Comparison of ENCODE assay signal across 8 cellular contexts in genomic region chr10:77036993-77037734, GRCh38.
A peak's percentile ranks its signal among the peaks of the same experiment; 100 is the strongest.
DNase-seq lines count a peak whose midpoint lies in the region; ATAC-seq, FAIRE-seq and TF ChIP-seq lines count a peak whose summit lies in the region.

No MANE protein-coding gene starts in this region.

- H3K36me3 Mint-ChIP-seq in CD14-positive monocyte (no peaks in the 10 kb centered on the region), H9 (ENCODE audit: insufficient read depth in 1 of 3, low read depth in 3 of 3) (no peaks in the 10 kb centered on the region)

- H3K9me3 Mint-ChIP-seq in CD14-positive monocyte (no peaks in the 10 kb centered on the region), H9 (no peaks in the 10 kb centered on the region)

- TF ChIP-seq CTCF in CD14-positive monocyte (IDR thresholded peaks at IDR 0.05), result peak; percentile 77
- TF ChIP-seq CTCF in H9 (conservative IDR thresholded peaks at IDR 0.05), result peak; percentile 84
- TF ChIP-seq CTCF in RWPE2 (IDR thresholded peaks at IDR 0.05; ENCODE audit: poor library complexity, severe bottlenecking), result peak; percentile 36

- H4K5ac ChIP-seq in H9 (ENCODE audit: insufficient read length, low read depth, low read length), result no peak overlapping the region

- H3K9me3 ChIP-seq in H9 (ENCODE audit: control insufficient read depth, low read depth, low read length) (no peaks in the 10 kb centered on the region), RWPE2 (ENCODE audit: severe bottlenecking) (no peaks in the 10 kb centered on the region)

- H3K18ac ChIP-seq in H9 (ENCODE audit: insufficient read length, low read depth, low read length), result no peak overlapping the region

- no peak overlapping the region for H3K14ac ChIP-seq in H9 (ENCODE audit: insufficient read depth, low read length)

- H2AK5ac ChIP-seq in H9 (ENCODE audit: insufficient read length, low read length), result no peak overlapping the region

- H3K79me1 ChIP-seq in H9 (ENCODE audit: insufficient read depth, low read depth, low read length, poor library complexity, severe bottlenecking), result no peaks in the 10 kb centered on the region

- no peak for DNase-seq in CD14-positive monocyte (ENCODE audit: low spot score)
- DNase-seq in H9, result peak; percentile 62
- no peak for DNase-seq in RWPE2 (ENCODE audit: low spot score)
- peak; percentile 58 for DNase-seq in islet precursor cell
- no peak for DNase-seq in activated T-cell treated with anti-CD3 and anti-CD28 coated beads for 4 hours
- no peak for DNase-seq in AG20443 (ENCODE audit: low spot score)
- no peak for DNase-seq in frontal cortex (ENCODE audit: low spot score in 2 of 2)
- no peak for DNase-seq in NCI-H128 (lab: John Stamatoyannopoulos, UW; ENCODE audit: unreplicated experiment)

- H3T11ph ChIP-seq in H9 (ENCODE audit: low read length), result no peak overlapping the region

- H3K23me2 ChIP-seq in H9 (ENCODE audit: insufficient read length, low read depth, low read length, poor library complexity, severe bottlenecking), result no peaks in the 10 kb centered on the region

- no peak overlapping the region for H4K91ac ChIP-seq in H9 (ENCODE audit: insufficient read length, low read depth, low read length)

- no peaks in the 10 kb centered on the region; the same call in 1 of the 2 replicates for H3K4me1 ChIP-seq in H9 (ENCODE audit: insufficient read depth, low read length)
- no peaks in the 10 kb centered on the region for H3K4me1 ChIP-seq in RWPE2 (ENCODE audit: insufficient read depth, poor library complexity, severe bottlenecking)

- no peak overlapping the region for H3K27ac Mint-ChIP-seq in CD14-positive monocyte
- H3K27ac Mint-ChIP-seq in H9, result peak overlapping the region in 1 of 3 experiments; percentile 44; a peak in 1 of 7 replicates

- H3K9ac ChIP-seq in H9 (ENCODE audit: extremely low read depth, insufficient read length, low read length), result no peak overlapping the region

- H3K4me2 ChIP-seq in H9 (ENCODE audit: insufficient read depth, insufficient read length, low read length), result no peak overlapping the region

- no peak overlapping the region for H2BK120ac ChIP-seq in H9 (ENCODE audit: low read depth, low read length, poor library complexity, severe bottlenecking)

- no peaks in the 10 kb centered on the region for H4K20me1 ChIP-seq in H9 (ENCODE audit: control insufficient read depth, insufficient read depth, insufficient read length)

- H3K27me3 ChIP-seq in H9 (ENCODE audit: insufficient read depth, low read length) (no peaks in the 10 kb centered on the region), RWPE2 (ENCODE audit: insufficient read depth, poor library complexity, severe bottlenecking) (no peaks in the 10 kb centered on the region)

- H3K27ac ChIP-seq in H9 (ENCODE audit: insufficient read length, low read depth, low read length) (no peak overlapping the region), RWPE2 (ENCODE audit: poor library complexity, severe bottlenecking) (no peak overlapping the region)

- no peak overlapping the region for H2BK12ac ChIP-seq in H9 (ENCODE audit: insufficient read length, low read depth, low read length)

- no peak overlapping the region for H2BK5ac ChIP-seq in H9 (ENCODE audit: insufficient read length, low read length)

- H3K4me3 Mint-ChIP-seq in CD14-positive monocyte, result no peak overlapping the region
- H3K4me3 Mint-ChIP-seq in H9, result no peak overlapping the region; a peak in 1 of 5 replicates

- no peak overlapping the region for H3K23ac ChIP-seq in H9 (ENCODE audit: insufficient read length, low read depth, low read length)

- H3K36me3 ChIP-seq in RWPE2 (ENCODE audit: low read depth), result no peaks in the 10 kb centered on the region

- H3K4ac ChIP-seq in H9 (ENCODE audit: low read depth, low read length), result no peak overlapping the region

- H3K56ac ChIP-seq in H9 (ENCODE audit: insufficient read length, low read depth, low read length), result no peak overlapping the region

- H2BK20ac ChIP-seq in H9 (ENCODE audit: low read depth, low read length, poor library complexity, severe bottlenecking), result no peak overlapping the region

- H3K27me3 Mint-ChIP-seq in CD14-positive monocyte (ENCODE audit: low read depth in 3 of 3) (peaks cover 0 to 9% (median 5%) of the 10 kb centered on the region in 3 donors), H9 (ENCODE audit: low read depth) (peaks cover 10% of the 10 kb centered on the region)

- H2BK15ac ChIP-seq in H9 (ENCODE audit: low read depth, low read length), result no peak overlapping the region

- intact Hi-C loops in CD14-positive monocyte (cut with micrococcal nuclease), result no loop called here

- no CpG with 5 or more reads among the region's 6 CpGs for WGBS in H9 (ENCODE audit: extremely low coverage, insufficient read length, low lambda C conversion rate)

- no peak for ATAC-seq in RWPE2 (ENCODE audit: low read depth)

- no peak overlapping the region for H3K4me3 ChIP-seq in RWPE2 (ENCODE audit: severe bottlenecking)

- no peak for FAIRE-seq in frontal cortex (lab: Jason Lieb, UNC)

- H2AFZ ChIP-seq in H9 (ENCODE audit: low read length), result peak overlapping the region; percentile 27

- H3K4me1 Mint-ChIP-seq in CD14-positive monocyte (peaks cover 19% of the 10 kb centered on the region), H9 (peaks cover 13 to 22% of the 10 kb centered on the region in 2 experiments)

- no peak overlapping the region for H4K8ac ChIP-seq in H9 (replicated peaks; ENCODE audit: insufficient read length, low read depth, low read length)

- H3K79me2 ChIP-seq in H9 (ENCODE audit: insufficient read depth, low read length), result no peaks in the 10 kb centered on the region

Comparison
In these comparisons a context has a peak if more than half of its experiments do, and no peak if none do; other contexts are left out.
1. DNase-seq: peak in H9 (single experiment) and islet precursor cell (single experiment); none in CD14-positive monocyte (single experiment), RWPE2 (single experiment), activated T-cell treated with anti-CD3 and anti-CD28 coated beads for 4 hours (single experiment), AG20443 (single experiment), frontal cortex (0 of 2) and NCI-H128 (single experiment).
2. Peak in every context shown above with its lines, with median percentiles within 50 percentile points of each other: CTCF ChIP-seq.